In genomic region chr2:43040084-43040854, GRCh38 we compare ENCODE assay signal across 13 cellular contexts.
A peak's percentile ranks its signal among the peaks of the same experiment; 100 is the strongest.
DNase-seq lines count a peak whose midpoint lies in the region; ATAC-seq and TF ChIP-seq lines count a peak whose summit lies in the region.
"Had no signal": no experiment of that assay in that cellular context is flagged by ENCODE, and none has a peak within 500 bp of the region (broad histone marks: within the 10 kb centered on the region; RNA-seq: fewer than 3 reads in every experiment).

No MANE protein-coding gene starts in this region.

- H2BK5ac ChIP-seq in mesendoderm (ENCODE audit: low read length), result no peak overlapping the region

- ATAC-seq in RWPE2 (ENCODE audit: low read depth) (no peak; the same call in 2 of the 3 replicates), aorta (ENCODE audit: low FRiP score) (no peak)

- no peak for DNase-seq in activated naive CD8-positive, alpha-beta T cell treated with anti-CD3 and anti-CD28 coated beads for 36 hours
- DNase-seq in RWPE2 (ENCODE audit: low spot score), result peak; percentile 30
- no peak for DNase-seq in mesendoderm
- peak; percentile 35 to 67 for DNase-seq in aorta
- DNase-seq in OCI-M2 (lab: John Stamatoyannopoulos, UW; ENCODE audit: unreplicated experiment), result no peak
- no peak for DNase-seq in HPDE6-E6E7 (ENCODE audit: extremely low spot score)
- no peak for DNase-seq in NCI-H1092 treated with DMSO at 0.1 percent for 48 hours (lab: John Stamatoyannopoulos, UW)
- DNase-seq: activated CD8-positive, alpha-beta memory T cell treated with anti-CD3 and anti-CD28 coated beads, Interleukin-2, amount 50 U/mL, for 48 hours; MG63; NCI-H82; stimulated activated naive CD4-positive, alpha-beta T cell treated with Interleukin-2 at 50 U/mL for 16 hours had no signal

- H3K79me1 ChIP-seq in mesendoderm (ENCODE audit: low read length), result no peaks in the 10 kb centered on the region

- H3K36me3 ChIP-seq in RWPE2 (ENCODE audit: low read depth) (no peaks in the 10 kb centered on the region), mesendoderm (ENCODE audit: control insufficient read depth, insufficient read depth, low read length) (no peaks in the 10 kb centered on the region), aorta (ENCODE audit: control insufficient read depth in 1 of 2, insufficient read depth in 2 of 2, low read length in 1 of 2) (no peaks in the 10 kb centered on the region)
- H3K36me3 ChIP-seq: cardiac muscle cell, MG63 had no signal

- H2AK5ac ChIP-seq in mesendoderm (ENCODE audit: low read length), result no peak overlapping the region

- H3K18ac ChIP-seq in mesendoderm (ENCODE audit: low read length), result peak overlapping the region; percentile 62

- H3K79me2 ChIP-seq in mesendoderm (ENCODE audit: control insufficient read depth, insufficient read depth, low read length), result no peaks in the 10 kb centered on the region

- no peaks in the 10 kb centered on the region for H3K9me3 ChIP-seq in RWPE2 (ENCODE audit: severe bottlenecking)
- H3K9me3 ChIP-seq in aorta (ENCODE audit: control insufficient read depth, low read length), result no peaks in the 10 kb centered on the region
- H3K9me3 ChIP-seq: MG63 had no signal

- H3K36me3 Mint-ChIP-seq in activated naive CD8-positive, alpha-beta T cell, result no peaks in the 10 kb centered on the region
- H3K36me3 Mint-ChIP-seq in activated naive CD8-positive, alpha-beta T cell treated with anti-CD3 and anti-CD28 coated beads for 36 hours, result no peaks in the 10 kb centered on the region

- H3K27me3 Mint-ChIP-seq in activated naive CD8-positive, alpha-beta T cell, result no peaks in the 10 kb centered on the region
- no peaks in the 10 kb centered on the region for H3K27me3 Mint-ChIP-seq in activated naive CD8-positive, alpha-beta T cell treated with anti-CD3 and anti-CD28 coated beads for 36 hours

- no peak overlapping the region for H3K4me2 ChIP-seq in mesendoderm (ENCODE audit: low read length)

- H3K27ac ChIP-seq in RWPE2 (ENCODE audit: poor library complexity, severe bottlenecking) (peak overlapping the region; percentile 97), mesendoderm (ENCODE audit: low read depth, low read length) (no peak overlapping the region), aorta (ENCODE audit: low read depth in 1 of 2, low read length in 2 of 2) (no peak overlapping the region)
- H3K27ac ChIP-seq: cardiac muscle cell had no signal

- H3K4me1 ChIP-seq in RWPE2 (ENCODE audit: insufficient read depth, poor library complexity, severe bottlenecking) (peaks cover 45% of the 10 kb centered on the region), mesendoderm (ENCODE audit: control insufficient read depth, low read depth, low read length) (peaks cover 7% of the 10 kb centered on the region), aorta (ENCODE audit: control insufficient read depth in 1 of 2, insufficient read depth in 2 of 2, low read length in 2 of 2) (no peaks in the 10 kb centered on the region)

- peaks cover 9% of the 10 kb centered on the region for H3K4me1 Mint-ChIP-seq in activated naive CD8-positive, alpha-beta T cell (ENCODE audit: low read depth)
- H3K4me1 Mint-ChIP-seq in activated naive CD8-positive, alpha-beta T cell treated with anti-CD3 and anti-CD28 coated beads for 36 hours, result peaks cover 12% of the 10 kb centered on the region

- H3K27me3 ChIP-seq in RWPE2 (ENCODE audit: insufficient read depth, poor library complexity, severe bottlenecking) (no peaks in the 10 kb centered on the region), mesendoderm (ENCODE audit: insufficient read depth, low read length, poor library complexity) (no peaks in the 10 kb centered on the region), aorta (ENCODE audit: control insufficient read depth in 1 of 2, insufficient read depth in 2 of 2, low read length in 1 of 2) (no peaks in the 10 kb centered on the region)
- H3K27me3 ChIP-seq: cardiac muscle cell, MG63 had no signal

- no peak overlapping the region for H3K4me3 Mint-ChIP-seq in activated naive CD8-positive, alpha-beta T cell
- H3K4me3 Mint-ChIP-seq in activated naive CD8-positive, alpha-beta T cell treated with anti-CD3 and anti-CD28 coated beads for 36 hours, result no peak overlapping the region

- H2BK120ac ChIP-seq in mesendoderm (ENCODE audit: low read depth, low read length), result no peak overlapping the region

- H3K27ac Mint-ChIP-seq in activated naive CD8-positive, alpha-beta T cell, result peak overlapping the region; percentile 4
- H3K27ac Mint-ChIP-seq in activated naive CD8-positive, alpha-beta T cell treated with anti-CD3 and anti-CD28 coated beads for 36 hours, result no peak overlapping the region

- H3K23ac ChIP-seq in mesendoderm (ENCODE audit: low read length), result no peak overlapping the region

- intact Hi-C loops in aorta (cut with DNase I), result loop anchor here in 1 of 2 donors (5.0 kb wide), 2 partner anchors 47 to 117 kb away; no protein-coding TSS in a partner anchor

- no CpG with 5 or more reads among the region's 10 CpGs for WGBS in mesendoderm (ENCODE audit: extremely low coverage, insufficient coverage, low lambda C conversion rate)
- WGBS in aorta, 2 donors, result 84 to 92% methylated on average over 10 of the region's 10 CpGs

- H3K9ac ChIP-seq in mesendoderm (ENCODE audit: low read length), result no peak overlapping the region

- no peak overlapping the region for H4K8ac ChIP-seq in mesendoderm (ENCODE audit: low read depth, low read length)

- H3K4me3 ChIP-seq in RWPE2 (ENCODE audit: severe bottlenecking) (no peak overlapping the region), mesendoderm (ENCODE audit: low read length) (no peak overlapping the region), aorta (ENCODE audit: low read length in 2 of 2) (no peak overlapping the region)
- H3K4me3 ChIP-seq: cardiac muscle cell, MG63 had no signal

- H3K56ac ChIP-seq in mesendoderm (ENCODE audit: low read length), result peak overlapping the region; percentile 6

- H4K5ac ChIP-seq in mesendoderm (ENCODE audit: low read length), result no peak overlapping the region

- H3K4ac ChIP-seq in mesendoderm (ENCODE audit: low read depth, low read length), result no peak overlapping the region

- H3K9me3 Mint-ChIP-seq in activated naive CD8-positive, alpha-beta T cell (ENCODE audit: low read depth), result no peaks in the 10 kb centered on the region
- no peaks in the 10 kb centered on the region for H3K9me3 Mint-ChIP-seq in activated naive CD8-positive, alpha-beta T cell treated with anti-CD3 and anti-CD28 coated beads for 36 hours

- H2BK15ac ChIP-seq in mesendoderm (replicated peaks; ENCODE audit: low read depth), result no peak overlapping the region

- TF ChIP-seq CTCF in RWPE2 (IDR thresholded peaks at IDR 0.05; ENCODE audit: poor library complexity, severe bottlenecking), result no peak

Comparison
In these comparisons a context has a peak if more than half of its experiments do, and no peak if none do; other contexts are left out.
1. DNase-seq: peak in RWPE2 (single experiment) and aorta (2 of 2); none in activated naive CD8-positive, alpha-beta T cell treated with anti-CD3 and anti-CD28 coated beads for 36 hours (single experiment), mesendoderm (single experiment), OCI-M2 (single experiment), HPDE6-E6E7 (single experiment) and NCI-H1092 treated with DMSO at 0.1 percent for 48 hours (single experiment).